Comparison of ENCODE assay signal across 13 cellular contexts in genomic region chr1:210264521-210265380, GRCh38. TPM values are rescaled to one million over a fixed set of nuclear protein-coding genes. Genes with fewer than 3 reads are reported as not detected.
DNase-seq lines count a peak whose midpoint lies in the region; ATAC-seq and TF ChIP-seq lines count a peak whose summit lies in the region.
"Had no signal": no experiment of that assay in that cellular context is flagged by ENCODE, and none has a peak within 500 bp of the region (broad histone marks: within the 10 kb centered on the region; RNA-seq: fewer than 3 reads in every experiment).

No MANE protein-coding gene starts in this region.

- H4K20me1 ChIP-seq in hepatocyte (ENCODE audit: insufficient read depth, poor library complexity, severe bottlenecking) = no peaks in the 10 kb centered on the region

- WGBS in hepatocyte (ENCODE audit: low lambda C conversion rate, missing lambda C conversion rate) = 68% methylated on average over 9 of the region's 9 CpGs

- no peaks in the 10 kb centered on the region for H3K79me2 ChIP-seq in hepatocyte

- ATAC-seq in GM19467 (IDR thresholded peaks at IDR 0.05; ENCODE audit: unreplicated experiment) = no peak
- ATAC-seq: stimulated activated naive CD8-positive, alpha-beta T cell treated with anti-CD3 and anti-CD28 coated beads, Interleukin-15, Interleukin-2, amounts not matched to agents 100 U/mL and 50 U/mL, for 24 hours had no signal

- CTCF ChIA-PET in activated naive CD4-positive, alpha-beta T cell treated with anti-CD3 and anti-CD28 coated beads for 36 hours (lab: Charles Lee) = interaction anchor here (0.6 to 0.7 kb wide), 2 partner anchors 38 to 899 kb away, joined by 3 to 4 read pairs; no protein-coding TSS in a partner anchor

- H3K36me3 ChIP-seq in hepatocyte (replicated peaks; ENCODE audit: insufficient read depth, low read depth) = no peaks in the 10 kb centered on the region

- no peak overlapping the region for H3K27ac ChIP-seq in 22Rv1
- no peak overlapping the region for H3K27ac ChIP-seq in hepatocyte
- H3K27ac ChIP-seq: C4-2B had no signal

- no peaks in the 10 kb centered on the region for H3K9me2 ChIP-seq in hepatocyte (replicated peaks; ENCODE audit: insufficient read depth)

- in situ Hi-C loops in G401 (cut with HindIII; ENCODE audit: low sequenced_read_pairs) = no loop called here

- H3K27ac Mint-ChIP-seq in activated naive CD4-positive, alpha-beta T cell treated with anti-CD3 and anti-CD28 coated beads for 36 hours = no peak overlapping the region

- no peaks in the 10 kb centered on the region for H3K9me3 ChIP-seq in hepatocyte (ENCODE audit: low read depth)

- H3K36me3 Mint-ChIP-seq in activated naive CD4-positive, alpha-beta T cell treated with anti-CD3 and anti-CD28 coated beads for 36 hours (ENCODE audit: low read depth) = no peaks in the 10 kb centered on the region

- intact Hi-C loops in activated naive CD4-positive, alpha-beta T cell treated with anti-CD3 and anti-CD28 coated beads for 36 hours (cut with micrococcal nuclease) = no loop called here

- TF ChIP-seq CTCF in 22Rv1 (IDR thresholded peaks at IDR 0.05) (peak; percentile 29), hepatocyte (IDR thresholded peaks at IDR 0.05; ENCODE audit: poor library complexity) (peak; percentile 33)

- H3K4me3 ChIP-seq in hepatocyte = no peak overlapping the region

- peaks cover 2% of the 10 kb centered on the region for H3K27me3 Mint-ChIP-seq in activated naive CD4-positive, alpha-beta T cell treated with anti-CD3 and anti-CD28 coated beads for 36 hours (ENCODE audit: low read depth)

- H3K4me1 Mint-ChIP-seq in activated naive CD4-positive, alpha-beta T cell treated with anti-CD3 and anti-CD28 coated beads for 36 hours (ENCODE audit: low read depth) = no peaks in the 10 kb centered on the region

- no peaks in the 10 kb centered on the region for H3K27me3 ChIP-seq in hepatocyte

- peaks cover 9% of the 10 kb centered on the region for H3K4me1 ChIP-seq in hepatocyte (ENCODE audit: insufficient read depth)

- H2AFZ ChIP-seq in hepatocyte = no peak overlapping the region

- H3K4me2 ChIP-seq in hepatocyte = no peak overlapping the region

- H3K4me3 Mint-ChIP-seq in activated naive CD4-positive, alpha-beta T cell treated with anti-CD3 and anti-CD28 coated beads for 36 hours = no peak overlapping the region

- DNase-seq in G401 (ENCODE audit: low spot score) (peak; percentile 47), RPMI7951 (ENCODE audit: low read depth) (peak; percentile 49), hepatocyte (ENCODE audit: low spot score) (peak; percentile 22), HK-2 (ENCODE audit: unreplicated experiment) (no peak)
- DNase-seq in activated naive CD4-positive, alpha-beta T cell treated with anti-CD3 and anti-CD28 coated beads for 36 hours = no peak
- DNase-seq in activated CD8-positive, alpha-beta memory T cell treated with anti-CD3 and anti-CD28 coated beads, Interleukin-2, amount 50 U/mL, for 4 hours = no peak
- DNase-seq: activated T-cell treated with anti-CD3 and anti-CD28 coated beads, Interleukin-2, amount 50 U/mL, for 1 hour; NCI-H146; stimulated activated CD4-positive, alpha-beta T cell treated with anti-CD3 and anti-CD28 coated beads, Interleukin-1b, Interleukin-23, amount 100 ng/mL, for 48 hours; stimulated activated naive CD8-positive, alpha-beta T cell treated with anti-CD3 and anti-CD28 coated beads, Interleukin-15, Interleukin-2, amounts not matched to agents 100 U/mL and 50 U/mL, for 24 hours had no signal

- no peaks in the 10 kb centered on the region for H3K9me3 Mint-ChIP-seq in activated naive CD4-positive, alpha-beta T cell treated with anti-CD3 and anti-CD28 coated beads for 36 hours

RNA-seq across cellular contexts. Expression of gene SERTAD4, which starts 32.2 kb away (rescaled TPM):
- 7.3 and 14.2 TPM in 2 replicates for total RNA-seq in G401 (2014; rRNA removed; shearing (Covaris generic))
- 19.8 TPM in 2 replicates for total RNA-seq in RPMI7951 (2014; rRNA removed; shearing (Covaris generic))
- 2.6 and 3.0 TPM in 2 replicates for total RNA-seq in hepatocyte
- polyA plus RNA-seq in hepatocyte = 2.8 and 4.7 TPM in 2 replicates
- total RNA-seq in activated naive CD4-positive, alpha-beta T cell treated with anti-CD3 and anti-CD28 coated beads for 36 hours = not detected

Comparison
In these comparisons a context has a peak if more than half of its experiments do, and no peak if none do; other contexts are left out.
1. DNase-seq: peak in G401 (single experiment), RPMI7951 (single experiment) and hepatocyte (single experiment); none in activated naive CD4-positive, alpha-beta T cell treated with anti-CD3 and anti-CD28 coated beads for 36 hours (single experiment), activated CD8-positive, alpha-beta memory T cell treated with anti-CD3 and anti-CD28 coated beads, Interleukin-2, amount 50 U/mL, for 4 hours (single experiment) and HK-2 (single experiment).